ENCODE assay signal across 8 cellular contexts in the genomic region with DNA sequence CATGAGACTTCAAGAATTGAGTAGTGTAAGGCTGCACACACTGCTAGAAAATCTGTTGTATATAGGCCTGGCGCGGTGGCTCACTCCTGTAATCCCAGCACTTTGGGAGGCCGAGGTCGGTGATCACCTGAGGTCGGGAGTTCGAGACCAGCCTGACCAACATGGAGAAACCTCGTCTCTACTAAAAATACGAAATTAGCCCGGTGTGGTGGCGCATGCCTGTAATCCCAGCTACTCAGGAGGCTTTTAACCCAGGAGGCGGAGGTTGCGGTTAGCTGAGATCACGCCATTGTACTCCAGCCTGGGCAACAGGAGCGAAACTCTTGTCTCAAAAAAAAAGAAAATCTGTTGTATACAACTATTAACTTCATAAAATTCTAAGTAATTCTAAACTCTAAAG. TPM values are rescaled to one million over a fixed set of nuclear protein-coding genes. Genes with fewer than 3 reads are reported as not detected.
A peak's percentile ranks its signal among the peaks of the same experiment; 100 is the strongest.
DNase-seq lines count a peak whose midpoint lies in the region; ATAC-seq and TF ChIP-seq lines count a peak whose summit lies in the region.
"Not testable (repeated sequence)": the region's sequence is repeated elsewhere in the genome, so short reads cannot be mapped to it uniquely, and the experiment has no call there.

No MANE protein-coding gene starts in this region.

- H3K4me1 Mint-ChIP-seq in GM23338 (peaks cover 44% of the 10 kb centered on the region), glutamatergic neuron (ENCODE audit: low read depth, unreplicated experiment) (peaks cover 11% of the 10 kb centered on the region), naive B cell (peaks cover 32 to 57% (median 33%) of the 10 kb centered on the region in 3 donors)
- peaks cover 53% of the 10 kb centered on the region for H3K4me1 Mint-ChIP-seq in activated T-cell treated with anti-CD3 and anti-CD28 coated beads, Interleukin-2, amount 50 U/mL, for 72 hours (ENCODE audit: low read depth)

- not testable (repeated sequence) for H3F3A ChIP-seq in GM23338 (replicated peaks; ENCODE audit: low read depth)

- POLR2A ChIA-PET in A673 (lab: Charles Lee; ENCODE audit: low non-redundant PET); Panc1 (lab: Charles Lee): not testable (repeated sequence)

- H3K9me3 Mint-ChIP-seq in GM23338; activated T-cell treated with anti-CD3 and anti-CD28 coated beads, Interleukin-2, amount 50 U/mL, for 72 hours; glutamatergic neuron (ENCODE audit: unreplicated experiment); naive B cell: not testable (repeated sequence)

- not testable (repeated sequence) for H3K27me3 ChIP-seq in A673 (replicated peaks; ENCODE audit: insufficient read depth, low read depth, low read length, poor library complexity); GM23338 (ENCODE audit: insufficient read depth); Panc1 (ENCODE audit: control insufficient read depth, insufficient read depth, low read length); skeletal muscle satellite cell (ENCODE audit: control insufficient read depth, insufficient read depth, low read length)

- ATAC-seq in GM23338; Panc1; activated T-cell treated with anti-CD3 and anti-CD28 coated beads, Interleukin-2, amount 50 U/mL, for 72 hours (replicated peaks in 1 of 2); naive B cell (ENCODE audit: low read depth in 2 of 2): not testable (repeated sequence)

- not testable (repeated sequence) for H3K27ac Mint-ChIP-seq in GM23338; activated T-cell treated with anti-CD3 and anti-CD28 coated beads, Interleukin-2, amount 50 U/mL, for 72 hours; glutamatergic neuron (ENCODE audit: unreplicated experiment)
- H3K27ac Mint-ChIP-seq in naive B cell, result peak overlapping the region in 2 of 6 donors; percentile 30 to 49

- not testable (repeated sequence) for H3K36me3 ChIP-seq in A673 (ENCODE audit: insufficient read depth, low read length, poor library complexity, severe bottlenecking); GM23338 (ENCODE audit: insufficient read depth); Panc1 (ENCODE audit: control insufficient read depth, insufficient read depth, low read length); skeletal muscle satellite cell (ENCODE audit: insufficient read depth, low read length)

- in situ Hi-C loops in Panc1 (cut with HindIII; ENCODE audit: low pct_unique_long_range_greater_than_20kb, low sequenced_read_pairs), result not testable (repeated sequence)

- H3K36me3 Mint-ChIP-seq in GM23338 (ENCODE audit: low read depth), result peaks cover 15% of the 10 kb centered on the region; the same call in 2 of the 3 replicates
- H3K36me3 Mint-ChIP-seq in activated T-cell treated with anti-CD3 and anti-CD28 coated beads, Interleukin-2, amount 50 U/mL, for 72 hours (ENCODE audit: insufficient read depth in 2 of 2), result peaks cover 6 to 12% of the 10 kb centered on the region in 2 donors
- H3K36me3 Mint-ChIP-seq in glutamatergic neuron (ENCODE audit: unreplicated experiment); naive B cell: not testable (repeated sequence)

- H3K79me2 ChIP-seq in GM23338 (replicated peaks; ENCODE audit: insufficient read depth), result peaks cover 65% of the 10 kb centered on the region

- not testable (repeated sequence) for BruUV-seq in A673 (replicated peaks; lab: Mats Ljungman, UMichigan); Panc1 (replicated peaks; lab: Mats Ljungman, UMichigan)

- H3K4me3 Mint-ChIP-seq in GM23338 (peak overlapping the region; percentile 100), glutamatergic neuron (ENCODE audit: unreplicated experiment) (peak overlapping the region; percentile 84), naive B cell (peak overlapping the region; percentile 42 to 99 (median 97))
- peak overlapping the region; percentile 98 to 99 for H3K4me3 Mint-ChIP-seq in activated T-cell treated with anti-CD3 and anti-CD28 coated beads, Interleukin-2, amount 50 U/mL, for 72 hours

- peak overlapping the region; percentile 86 for H3K4me2 ChIP-seq in GM23338
- peak overlapping the region; percentile 88 for H3K4me2 ChIP-seq in skeletal muscle satellite cell (ENCODE audit: low read length)

- DNase-seq in A673 (ENCODE audit: low spot score); GM23338 (ENCODE audit: low spot score); Panc1 (ENCODE audit: low read depth, low spot score); activated T-cell treated with anti-CD3 and anti-CD28 coated beads, Interleukin-2, amount 50 U/mL, for 72 hours; choroid plexus epithelial cell (ENCODE audit: low read depth); glutamatergic neuron; naive B cell: not testable (repeated sequence)

- CTCF ChIA-PET in A673 (lab: Charles Lee); Panc1 (lab: Charles Lee): not testable (repeated sequence)

- H2AFZ ChIP-seq in GM23338, result not testable (repeated sequence)

- H3K4me1 ChIP-seq in A673 (ENCODE audit: insufficient read depth, low read length, poor library complexity, severe bottlenecking) (peaks cover 23% of the 10 kb centered on the region), GM23338 (ENCODE audit: insufficient read depth) (peaks cover 39% of the 10 kb centered on the region), Panc1 (ENCODE audit: control insufficient read depth, insufficient read depth, low read length) (peaks cover 26% of the 10 kb centered on the region), skeletal muscle satellite cell (ENCODE audit: control insufficient read depth, insufficient read depth, low read length) (peaks cover 27% of the 10 kb centered on the region)

- intact Hi-C loops in A673 (cut with micrococcal nuclease; ENCODE audit: unreplicated experiment); Panc1 (cut with micrococcal nuclease; ENCODE audit: unreplicated experiment): not testable (repeated sequence)

- H3K27me3 Mint-ChIP-seq in GM23338 (ENCODE audit: insufficient read depth, low read depth, poor library complexity), result peaks cover 11% of the 10 kb centered on the region
- H3K27me3 Mint-ChIP-seq in activated T-cell treated with anti-CD3 and anti-CD28 coated beads, Interleukin-2, amount 50 U/mL, for 72 hours (ENCODE audit: low read depth); glutamatergic neuron (ENCODE audit: unreplicated experiment); naive B cell: not testable (repeated sequence)

- H3K27ac ChIP-seq in A673 (ENCODE audit: low read depth, low read length, poor library complexity, severe bottlenecking); GM23338 (ENCODE audit: low read depth): not testable (repeated sequence)
- peak overlapping the region; percentile 76 for H3K27ac ChIP-seq in Panc1 (ENCODE audit: low read length)

- not testable (repeated sequence) for H3K9me2 ChIP-seq in GM23338 (ENCODE audit: insufficient read depth)

- H3K9me3 ChIP-seq in A673 (ENCODE audit: low read depth, low read length, poor library complexity, severe bottlenecking); Panc1 (ENCODE audit: control insufficient read depth, insufficient read depth, low read depth, low read length); skeletal muscle satellite cell (replicated peaks; ENCODE audit: low read length): not testable (repeated sequence)

- H3K9ac ChIP-seq in skeletal muscle satellite cell (ENCODE audit: low read depth, low read length), result peak overlapping the region; percentile 94

- not testable (repeated sequence) for TF ChIP-seq CTCF in A673 (conservative IDR thresholded peaks at IDR 0.05; ENCODE audit: low read depth, low read length); GM23338 (conservative IDR thresholded peaks at IDR 0.05; ENCODE audit: low read depth in 2 of 2); Panc1 (IDR thresholded peaks at IDR 0.05); choroid plexus epithelial cell (conservative IDR thresholded peaks at IDR 0.05; ENCODE audit: low read depth, low read length); glutamatergic neuron (IDR thresholded peaks at IDR 0.05; ENCODE audit: partially characterized antibody, unreplicated experiment)

- H4K20me1 ChIP-seq in GM23338 (replicated peaks; ENCODE audit: insufficient read depth), result peaks cover 36% of the 10 kb centered on the region

- H3K4me3 ChIP-seq in A673 (ENCODE audit: low read depth, low read length, poor library complexity, severe bottlenecking) (peak overlapping the region; percentile 90), GM23338 (peak overlapping the region; percentile 93), Panc1 (ENCODE audit: low read depth in 2 of 2, low read length in 2 of 2) (peak overlapping the region; percentile 95 to 98), choroid plexus epithelial cell (ENCODE audit: low read depth, low read length) (peak overlapping the region; percentile 84), skeletal muscle satellite cell (ENCODE audit: low read length) (peak overlapping the region; percentile 91)

RNA-seq across cellular contexts. Expression of gene CUL3, which starts 2.1 kb away (rescaled TPM):
- total RNA-seq in A673 (2021), result 137 and 140 TPM in 2 replicates
- 99.5 and 125 TPM in 2 replicates for total RNA-seq in GM23338 (2014; rRNA removed; shearing (Covaris generic))
- 74.2 and 86.0 TPM in 2 replicates for polyA plus RNA-seq in GM23338 (2016; fragmentation: Nextera tagmentation; extraction: Ambion mirVana)
- 104 TPM for total RNA-seq in Panc1 (2021; ENCODE audit: unreplicated experiment)
- polyA plus RNA-seq in Panc1 (2012; ENCODE audit: insufficient read length), result 60.5 TPM
- total RNA-seq in activated T-cell treated with anti-CD3 and anti-CD28 coated beads, Interleukin-2, amount 50 U/mL, for 72 hours, result 10 to 100 TPM; 61.4 to 68.5 TPM
- total RNA-seq in glutamatergic neuron (ENCODE audit: unreplicated experiment), result 99.4 TPM
- 10 to 100 TPM; 29.4 to 65.2 (median 40.3) TPM for polyA plus RNA-seq in naive B cell (ENCODE audit: low read depth in 6 of 6)
- 50.7 and 51.0 TPM in 2 replicates for total RNA-seq in skeletal muscle satellite cell (2012; rRNA removed)
